7 cellular contexts compared by ENCODE assay signal in genomic region chr14:49879683-49880204, GRCh38. TPM values are rescaled to one million over a fixed set of nuclear protein-coding genes. Genes with fewer than 3 reads are reported as not detected.
DNase-seq lines count a peak whose midpoint lies in the region; ATAC-seq and TF ChIP-seq lines count a peak whose summit lies in the region.

No MANE protein-coding gene starts in this region.

- H3K27ac ChIP-seq in GM23248 (no peak overlapping the region), brain microvascular endothelial cell (no peak overlapping the region)

- H3K27ac Mint-ChIP-seq in stimulated activated naive CD8-positive, alpha-beta T cell treated with anti-CD3 and anti-CD28 coated beads, Interleukin-15, amount 100 ng/mL, for 72 hours = peak overlapping the region; percentile 46 to 71

- H3K4me3 ChIP-seq in GM12865 (ENCODE audit: low read depth, low read length) = no peak overlapping the region
- H3K4me3 ChIP-seq in GM23248 = no peak overlapping the region
- H3K4me3 ChIP-seq in Loucy (ENCODE audit: low read length, poor library complexity, severe bottlenecking) = no peak overlapping the region
- H3K4me3 ChIP-seq in brain microvascular endothelial cell (ENCODE audit: low read depth, low read length) = no peak overlapping the region

- TF ChIP-seq CTCF in GM12865 (IDR thresholded peaks at IDR 0.05; ENCODE audit: insufficient read depth, low read depth, low read length, missing control alignments) (peak; percentile 72), Loucy (conservative IDR thresholded peaks at IDR 0.05; ENCODE audit: low read length) (peak; percentile 74), brain microvascular endothelial cell (IDR thresholded peaks at IDR 0.05; ENCODE audit: low read depth, low read length, missing control alignments) (peak; percentile 86)

- no peaks in the 10 kb centered on the region for H3K9me3 ChIP-seq in GM23248 (ENCODE audit: low read depth)
- H3K9me3 ChIP-seq in Loucy (ENCODE audit: insufficient read depth, low read depth, low read length) = no peaks in the 10 kb centered on the region

- no peaks in the 10 kb centered on the region for H3K27me3 Mint-ChIP-seq in stimulated activated naive CD8-positive, alpha-beta T cell treated with anti-CD3 and anti-CD28 coated beads, Interleukin-15, amount 100 ng/mL, for 72 hours

- H4K20me1 ChIP-seq in GM23248 (ENCODE audit: insufficient read depth) = no peaks in the 10 kb centered on the region
- no peaks in the 10 kb centered on the region for H4K20me1 ChIP-seq in Loucy (ENCODE audit: insufficient read depth, low read length, poor library complexity, severe bottlenecking)

- H3K4me3 Mint-ChIP-seq in stimulated activated naive CD8-positive, alpha-beta T cell treated with anti-CD3 and anti-CD28 coated beads, Interleukin-15, amount 100 ng/mL, for 72 hours = peak overlapping the region in 1 of 2 donors; percentile 24

- WGBS in GM23248 (ENCODE audit: low coverage in 1 of 2, low lambda C conversion rate in 2 of 2, missing lambda C conversion rate in 2 of 2), 2 experiments = 51 to 52% methylated on average over 8 of the region's 8 CpGs

- DNase-seq in GM12865 (ENCODE audit: low read depth) = peak; percentile 88
- DNase-seq in GM23248 = peak; percentile 77
- DNase-seq in T-helper 1 cell = peak in 4 of 5 donors; percentile 26 to 83 (median 39)
- DNase-seq in brain microvascular endothelial cell = peak; percentile 31
- DNase-seq in left kidney (ENCODE audit: low read depth, low spot score) = peak; percentile 76
- peak; percentile 60 to 76 for DNase-seq in stimulated activated naive CD8-positive, alpha-beta T cell treated with anti-CD3 and anti-CD28 coated beads, Interleukin-15, amount 100 ng/mL, for 72 hours

- no peaks in the 10 kb centered on the region for H3K79me2 ChIP-seq in GM23248 (ENCODE audit: insufficient read depth)
- H3K79me2 ChIP-seq in Loucy (ENCODE audit: insufficient read depth, low read length) = no peaks in the 10 kb centered on the region

- H3K9me2 ChIP-seq in GM23248 (ENCODE audit: insufficient read depth) (no peaks in the 10 kb centered on the region), Loucy (replicated peaks; ENCODE audit: low read depth, low read length) (no peaks in the 10 kb centered on the region)

- H3K9ac ChIP-seq in GM23248 = no peak overlapping the region
- H3K9ac ChIP-seq in Loucy (ENCODE audit: low read depth, low read length, poor library complexity, severe bottlenecking) = no peak overlapping the region

- H2AFZ ChIP-seq in GM23248 = peak overlapping the region; percentile 47; the same call in 1 of the 2 replicates
- H2AFZ ChIP-seq in Loucy (ENCODE audit: low read length) = 0 out of 2 replicates have a peak overlapping the region, but pooled peaks have one; percentile 73

- no peaks in the 10 kb centered on the region for H3K9me3 Mint-ChIP-seq in stimulated activated naive CD8-positive, alpha-beta T cell treated with anti-CD3 and anti-CD28 coated beads, Interleukin-15, amount 100 ng/mL, for 72 hours

- peak; percentile 97 for ATAC-seq in stimulated activated naive CD8-positive, alpha-beta T cell treated with anti-CD3 and anti-CD28 coated beads, Interleukin-15, amount 100 ng/mL, for 72 hours

- no peaks in the 10 kb centered on the region for H3K36me3 ChIP-seq in GM23248 (ENCODE audit: low read depth)
- H3K36me3 ChIP-seq in Loucy (ENCODE audit: insufficient read depth, low read length) = no peaks in the 10 kb centered on the region
- H3K36me3 ChIP-seq in brain microvascular endothelial cell (replicated peaks) = no peaks in the 10 kb centered on the region

- in situ Hi-C loops in GM23248 (cut with MboI) (loop anchor here (10.0 kb wide), 1 partner anchor 215 kb away; no protein-coding TSS in a partner anchor), brain microvascular endothelial cell (cut with HindIII; ENCODE audit: low pct_ligation_motif_present, low sequenced_read_pairs) (no loop called here)

- peaks cover 31% of the 10 kb centered on the region for H3K4me1 Mint-ChIP-seq in stimulated activated naive CD8-positive, alpha-beta T cell treated with anti-CD3 and anti-CD28 coated beads, Interleukin-15, amount 100 ng/mL, for 72 hours

- H3K4me1 ChIP-seq in GM23248 (ENCODE audit: insufficient read depth) (peaks cover 6% of the 10 kb centered on the region; the same call in 1 of the 2 replicates), Loucy (ENCODE audit: insufficient read depth, low read length, poor library complexity, severe bottlenecking) (no peaks in the 10 kb centered on the region)

- no peaks in the 10 kb centered on the region for H3F3A ChIP-seq in GM23248 (ENCODE audit: insufficient read depth)
- H3F3A ChIP-seq in Loucy (ENCODE audit: low read depth) = no peaks in the 10 kb centered on the region

- H3K4me2 ChIP-seq in GM23248 (ENCODE audit: unreplicated experiment) (no peak overlapping the region), Loucy (ENCODE audit: low read depth, low read length, poor library complexity, severe bottlenecking) (no peak overlapping the region)

- H3K27me3 ChIP-seq in GM23248 (replicated peaks; ENCODE audit: insufficient read depth) (no peaks in the 10 kb centered on the region), Loucy (ENCODE audit: insufficient read depth, low read length, poor library complexity, severe bottlenecking) (no peaks in the 10 kb centered on the region), brain microvascular endothelial cell (replicated peaks) (no peaks in the 10 kb centered on the region)

RNA-seq across cellular contexts. Expression of gene ARF6, which starts 13.1 kb away (rescaled TPM):
- total RNA-seq in GM23248 (2014; rRNA removed; shearing (Covaris generic)) = 88.3 and 92.5 TPM in 2 replicates
- polyA plus RNA-seq in GM23248 (2016; fragmentation: Nextera tagmentation; extraction: Ambion mirVana) = 120 and 123 TPM in 2 replicates

RNA-seq across cellular contexts. Expression of gene NEMF, which starts 27.2 kb away (rescaled TPM):
- 31.9 and 56.5 TPM in 2 replicates for total RNA-seq in GM23248 (2014; rRNA removed; shearing (Covaris generic))
- polyA plus RNA-seq in GM23248 (2016; fragmentation: Nextera tagmentation; extraction: Ambion mirVana) = 55.2 and 65.9 TPM in 2 replicates

Comparison
In these comparisons a context has a peak if more than half of its experiments do, and no peak if none do; other contexts are left out.
1. DNase-seq: peak in every context shown above with its lines; median percentile 88 in GM12865; 77 in GM23248; 76 in left kidney; 68 in stimulated activated naive CD8-positive, alpha-beta T cell treated with anti-CD3 and anti-CD28 coated beads, Interleukin-15, amount 100 ng/mL, for 72 hours; 39 in T-helper 1 cell; 31 in brain microvascular endothelial cell.